1 cellular context compared by ENCODE assay signal in genomic region chr2:28991462-28991861, GRCh38.
TF ChIP-seq lines count a peak whose summit lies in the region.

No MANE protein-coding gene starts in this region.

TF ChIP-seq in IMR-90, 13 proteins besides CTCF, POLR2A, EP300 and RAD21 (continued from another document):
- TF ChIP-seq USF2 (IDR thresholded peaks at IDR 0.05; ENCODE audit: low read depth, low read length) = no peak
- no peak for TF ChIP-seq RFX5 (IDR thresholded peaks at IDR 0.05; ENCODE audit: low read depth, low read length)
- TF ChIP-seq MAZ (IDR thresholded peaks at IDR 0.05; ENCODE audit: borderline replicate concordance, low read depth, low read length) = no peak
- no peak for TF ChIP-seq SMC3 (IDR thresholded peaks at IDR 0.05; ENCODE audit: low read depth, low read length)
- no peak for TF ChIP-seq BHLHE40 (IDR thresholded peaks at IDR 0.05; ENCODE audit: low read depth, low read length)
- no peak for TF ChIP-seq CHD1 (IDR thresholded peaks at IDR 0.05; ENCODE audit: low read depth, low read length)
- no peak for TF ChIP-seq FOS (IDR thresholded peaks at IDR 0.05; ENCODE audit: low read depth, low read length)
- TF ChIP-seq NFE2L2 (IDR thresholded peaks at IDR 0.05; ENCODE audit: low read depth, low read length) = no peak
- no peak for TF ChIP-seq MAFK (IDR thresholded peaks at IDR 0.05; ENCODE audit: low read depth, low read length)
- TF ChIP-seq ELK1 (IDR thresholded peaks at IDR 0.05; ENCODE audit: borderline replicate concordance, low read depth, low read length) = no peak
- no peak for TF ChIP-seq CEBPB (IDR thresholded peaks at IDR 0.05; ENCODE audit: low read depth, low read length)
- no peak for TF ChIP-seq RCOR1 (IDR thresholded peaks at IDR 0.05; ENCODE audit: insufficient replicate concordance, low read length)
